In genomic region chr13:39602614-39603366, GRCh38 we compare ENCODE assay signal across 8 cellular contexts. TPM values are rescaled to one million over a fixed set of nuclear protein-coding genes. Genes with fewer than 3 reads are reported as not detected.
DNase-seq lines count a peak whose midpoint lies in the region; ATAC-seq and TF ChIP-seq lines count a peak whose summit lies in the region.

LHFPL6 (minus strand) TSS chr13:39603193.

- H3K27me3 Mint-ChIP-seq in activated CD8-positive, alpha-beta T cell treated with anti-CD3 and anti-CD28 coated beads, Interleukin-2, amount 10 ng/mL, durations not matched to agents 7 days and 5 days (ENCODE audit: low read depth) = peaks cover 49% of the 10 kb centered on the region
- peaks cover 78% of the 10 kb centered on the region for H3K27me3 Mint-ChIP-seq in endodermal cell (ENCODE audit: insufficient read depth)
- H3K27me3 Mint-ChIP-seq in memory B cell = peaks cover 15% of the 10 kb centered on the region

- peak within 1 kb of the TSS; percentile 33 for H3K9ac ChIP-seq in endodermal cell (ENCODE audit: extremely low read depth, low read length, poor library complexity, severe bottlenecking)

- H3K27ac ChIP-seq in endodermal cell (ENCODE audit: low read depth, low read length) = peak within 1 kb of the TSS; percentile 68

- H3K36me3 ChIP-seq in endodermal cell (ENCODE audit: control insufficient read depth, insufficient read depth, low read length) = no peaks in the 10 kb centered on the region

- H3K4me3 Mint-ChIP-seq in activated CD8-positive, alpha-beta T cell treated with anti-CD3 and anti-CD28 coated beads, Interleukin-2, amount 10 ng/mL, durations not matched to agents 7 days and 5 days = peak within 1 kb of the TSS; percentile 65
- H3K4me3 Mint-ChIP-seq in endodermal cell (peak within 1 kb of the TSS; percentile 74), memory B cell (peak within 1 kb of the TSS; percentile 53)

- H3K4me3 ChIP-seq in AG04449 (ENCODE audit: low read depth, low read length) (peak within 1 kb of the TSS; percentile 87), endodermal cell (ENCODE audit: low read length) (peak within 1 kb of the TSS; percentile 88)

- peaks cover 4% of the 10 kb centered on the region for H3K4me1 ChIP-seq in endodermal cell (ENCODE audit: control insufficient read depth, insufficient read depth, low read length)

- 0 to 1% methylated on average over 20 to 73 of the region's 73 CpGs for WGBS in endodermal cell (ENCODE audit: insufficient coverage in 1 of 2, insufficient read length in 1 of 2), 2 experiments

- TF ChIP-seq CTCF in AG04449 (IDR thresholded peaks at IDR 0.05; ENCODE audit: insufficient read depth, low read length, missing control alignments) (peak; percentile 60), endodermal cell (conservative IDR thresholded peaks at IDR 0.05) (peak; percentile 72)

- DNase-seq in AG04449 (ENCODE audit: low read depth, low spot score) = no peak
- DNase-seq in NCI-H69 (lab: John Stamatoyannopoulos, UW) = peak; percentile 78
- peak; percentile 66 for DNase-seq in activated CD8-positive, alpha-beta T cell treated with anti-CD3 and anti-CD28 coated beads, Interleukin-2, amount 10 ng/mL, durations not matched to agents 7 days and 5 days
- DNase-seq in endodermal cell = peak; percentile 91
- DNase-seq in memory B cell (ENCODE audit: low spot score in 2 of 2) = peak in 1 of 2 donors; percentile 39
- peak; percentile 5 for DNase-seq in stimulated activated CD8-positive, alpha-beta memory T cell treated with anti-CD3 and anti-CD28 coated beads, Interleukin-12 subunit alpha, Interleukin-12 subunit beta, amount 100 ng/mL, for 4 hours (ENCODE audit: low read depth)

- CTCF ChIA-PET in AG04449 (lab: Yijun Ruan, JAX) = interaction anchor here (0.6 to 4.9 kb wide), 7 partner anchors 10 to 327 kb away, joined by 3 to 56 read pairs (median 6); no protein-coding TSS in a partner anchor
- CTCF ChIA-PET in activated CD8-positive, alpha-beta T cell treated with anti-CD3 and anti-CD28 coated beads, Interleukin-2, amount 10 ng/mL, durations not matched to agents 7 days and 5 days (lab: Charles Lee) = interaction anchor here (1.1 to 1.9 kb wide), 3 partner anchors 9 to 1073 kb away, joined by 3 to 9 read pairs (median 7); no protein-coding TSS in a partner anchor

- H3K27me3 ChIP-seq in endodermal cell (ENCODE audit: control insufficient read depth, insufficient read depth, low read length, poor library complexity, severe bottlenecking) = peaks cover 37% of the 10 kb centered on the region

- H3K9me3 ChIP-seq in endodermal cell (ENCODE audit: control insufficient read depth, low read length) = no peaks in the 10 kb centered on the region

- H3K36me3 Mint-ChIP-seq in activated CD8-positive, alpha-beta T cell treated with anti-CD3 and anti-CD28 coated beads, Interleukin-2, amount 10 ng/mL, durations not matched to agents 7 days and 5 days (ENCODE audit: low read depth) = no peaks in the 10 kb centered on the region
- H3K36me3 Mint-ChIP-seq in endodermal cell (ENCODE audit: low read depth) = no peaks in the 10 kb centered on the region
- H3K36me3 Mint-ChIP-seq in memory B cell = no peaks in the 10 kb centered on the region

- H3K4me1 Mint-ChIP-seq in activated CD8-positive, alpha-beta T cell treated with anti-CD3 and anti-CD28 coated beads, Interleukin-2, amount 10 ng/mL, durations not matched to agents 7 days and 5 days (ENCODE audit: low read depth) = peaks cover 9% of the 10 kb centered on the region
- H3K4me1 Mint-ChIP-seq in endodermal cell = peaks cover 11% of the 10 kb centered on the region
- peaks cover 9% of the 10 kb centered on the region for H3K4me1 Mint-ChIP-seq in memory B cell

- peak; percentile 46 for TF ChIP-seq POLR2A in GM18951 (IDR thresholded peaks at IDR 0.05; ENCODE audit: extremely low read depth, insufficient read depth, insufficient read length)

- POLR2A ChIA-PET in AG04449 (lab: Yijun Ruan, JAX) = interaction anchor here (1.3 kb wide), 1 partner anchor 75 kb away, joined by 7 read pairs; no protein-coding TSS in a partner anchor
- POLR2A ChIA-PET in activated CD8-positive, alpha-beta T cell treated with anti-CD3 and anti-CD28 coated beads, Interleukin-2, amount 10 ng/mL, durations not matched to agents 7 days and 5 days (lab: Charles Lee) = no interaction called here

- in situ Hi-C loops in GM18951 (cut with MboI; ENCODE audit: low sequenced_read_pairs, unreplicated experiment) = loop anchor here (25.0 kb wide), 1 partner anchor 465 kb away; no protein-coding TSS in a partner anchor

- ATAC-seq in HG03139 (IDR thresholded peaks at IDR 0.05; ENCODE audit: unreplicated experiment) (peak; percentile 95), memory B cell (ENCODE audit: low read depth) (peak; percentile 78)
- peak; percentile 99 for ATAC-seq in activated CD8-positive, alpha-beta T cell treated with anti-CD3 and anti-CD28 coated beads, Interleukin-2, amount 10 ng/mL, durations not matched to agents 7 days and 5 days

- H3K27ac Mint-ChIP-seq in activated CD8-positive, alpha-beta T cell treated with anti-CD3 and anti-CD28 coated beads, Interleukin-2, amount 10 ng/mL, durations not matched to agents 7 days and 5 days = no peak within 1 kb of the TSS
- H3K27ac Mint-ChIP-seq in endodermal cell (no peak within 1 kb of the TSS), memory B cell (no peak within 1 kb of the TSS)

- H3K9me3 Mint-ChIP-seq in activated CD8-positive, alpha-beta T cell treated with anti-CD3 and anti-CD28 coated beads, Interleukin-2, amount 10 ng/mL, durations not matched to agents 7 days and 5 days (ENCODE audit: insufficient read depth) = no peaks in the 10 kb centered on the region
- no peaks in the 10 kb centered on the region for H3K9me3 Mint-ChIP-seq in endodermal cell
- no peaks in the 10 kb centered on the region for H3K9me3 Mint-ChIP-seq in memory B cell

RNA-seq across cellular contexts. Expression of gene LHFPL6, which starts in this region (rescaled TPM):
- under 1 TPM in 1 of 2 experiments, not detected in 1; 0.13 TPM for total RNA-seq in activated CD8-positive, alpha-beta T cell treated with anti-CD3 and anti-CD28 coated beads, Interleukin-2, amount 10 ng/mL, durations not matched to agents 7 days and 5 days
- 1 to 10 TPM in 1 of 2 donors, under 1 TPM in 1; 0.53 to 2.8 TPM for total RNA-seq in endodermal cell
- 41.0 TPM for polyA plus RNA-seq in endodermal cell (2013, experiment 1 of 2)
- polyA plus RNA-seq in endodermal cell (2013, experiment 2 of 2) = 32.1 TPM

Comparison
In these comparisons a context has a peak if more than half of its experiments do, and no peak if none do; other contexts are left out.
1. Peak in DNase-seq and ATAC-seq in activated CD8-positive, alpha-beta T cell treated with anti-CD3 and anti-CD28 coated beads, Interleukin-2, amount 10 ng/mL, durations not matched to agents 7 days and 5 days; RNA of the gene not detected or under 1 TPM.